ENCODE assay signal across 1 cellular context in genomic region chr4:24472514-24473308, GRCh38.
A peak's percentile ranks its signal among the peaks of the same experiment; 100 is the strongest.
TF ChIP-seq lines count a peak whose summit lies in the region.

No MANE protein-coding gene starts in this region.

TF ChIP-seq in HepG2, 621 proteins besides CTCF, POLR2A, EP300 and RAD21 (continued from another document and continues in another):
- TF ChIP-seq ZNF382 (CRISPR knock-in tag; IDR thresholded peaks at IDR 0.05; ENCODE audit: borderline replicate concordance) = no peak
- TF ChIP-seq ZKSCAN1 (IDR thresholded peaks at IDR 0.05; ENCODE audit: low read length) = no peak
- TF ChIP-seq, protein P1, sequence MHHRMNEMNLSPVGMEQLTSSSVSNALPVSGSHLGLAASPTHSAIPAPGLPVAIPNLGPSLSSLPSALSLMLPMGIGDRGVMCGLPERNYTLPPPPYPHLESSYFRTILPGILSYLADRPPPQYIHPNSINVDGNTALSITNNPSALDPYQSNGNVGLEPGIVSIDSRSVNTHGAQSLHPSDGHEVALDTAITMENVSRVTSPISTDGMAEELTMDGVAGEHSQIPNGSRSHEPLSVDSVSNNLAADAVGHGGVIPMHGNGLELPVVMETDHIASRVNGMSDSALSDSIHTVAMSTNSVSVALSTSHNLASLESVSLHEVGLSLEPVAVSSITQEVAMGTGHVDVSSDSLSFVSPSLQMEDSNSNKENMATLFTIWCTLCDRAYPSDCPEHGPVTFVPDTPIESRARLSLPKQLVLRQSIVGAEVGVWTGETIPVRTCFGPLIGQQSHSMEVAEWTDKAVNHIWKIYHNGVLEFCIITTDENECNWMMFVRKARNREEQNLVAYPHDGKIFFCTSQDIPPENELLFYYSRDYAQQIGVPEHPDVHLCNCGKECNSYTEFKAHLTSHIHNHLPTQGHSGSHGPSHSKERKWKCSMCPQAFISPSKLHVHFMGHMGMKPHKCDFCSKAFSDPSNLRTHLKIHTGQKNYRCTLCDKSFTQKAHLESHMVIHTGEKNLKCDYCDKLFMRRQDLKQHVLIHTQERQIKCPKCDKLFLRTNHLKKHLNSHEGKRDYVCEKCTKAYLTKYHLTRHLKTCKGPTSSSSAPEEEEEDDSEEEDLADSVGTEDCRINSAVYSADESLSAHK (CRISPR knock-in tag; IDR thresholded peaks at IDR 0.05; ENCODE audit: borderline replicate concordance) = no peak
- no peak for TF ChIP-seq ZBTB25 (CRISPR knock-in tag; IDR thresholded peaks at IDR 0.05)
- TF ChIP-seq, protein P2, sequence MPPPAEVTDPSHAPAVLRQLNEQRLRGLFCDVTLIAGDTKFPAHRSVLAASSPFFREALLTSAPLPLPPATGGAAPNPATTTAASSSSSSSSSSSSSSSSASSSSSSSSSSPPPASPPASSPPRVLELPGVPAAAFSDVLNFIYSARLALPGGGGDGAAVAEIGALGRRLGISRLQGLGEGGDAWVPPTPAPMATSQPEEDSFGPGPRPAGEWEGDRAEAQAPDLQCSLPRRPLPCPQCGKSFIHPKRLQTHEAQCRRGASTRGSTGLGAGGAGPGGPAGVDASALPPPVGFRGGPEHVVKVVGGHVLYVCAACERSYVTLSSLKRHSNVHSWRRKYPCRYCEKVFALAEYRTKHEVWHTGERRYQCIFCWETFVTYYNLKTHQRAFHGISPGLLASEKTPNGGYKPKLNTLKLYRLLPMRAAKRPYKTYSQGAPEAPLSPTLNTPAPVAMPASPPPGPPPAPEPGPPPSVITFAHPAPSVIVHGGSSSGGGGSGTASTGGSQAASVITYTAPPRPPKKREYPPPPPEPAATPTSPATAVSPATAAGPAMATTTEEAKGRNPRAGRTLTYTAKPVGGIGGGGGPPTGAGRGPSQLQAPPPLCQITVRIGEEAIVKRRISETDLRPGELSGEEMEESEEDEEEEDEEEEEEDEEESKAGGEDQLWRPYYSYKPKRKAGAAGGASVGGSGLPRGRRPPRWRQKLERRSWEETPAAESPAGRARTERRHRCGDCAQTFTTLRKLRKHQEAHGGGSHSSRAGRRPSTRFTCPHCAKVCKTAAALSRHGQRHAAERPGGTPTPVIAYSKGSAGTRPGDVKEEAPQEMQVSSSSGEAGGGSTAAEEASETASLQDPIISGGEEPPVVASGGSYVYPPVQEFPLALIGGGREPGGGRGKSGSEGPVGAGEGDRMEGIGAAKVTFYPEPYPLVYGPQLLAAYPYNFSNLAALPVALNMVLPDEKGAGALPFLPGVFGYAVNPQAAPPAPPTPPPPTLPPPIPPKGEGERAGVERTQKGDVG (CRISPR knock-in tag; IDR thresholded peaks at IDR 0.05; ENCODE audit: borderline replicate concordance) = no peak
- TF ChIP-seq, protein P3, sequence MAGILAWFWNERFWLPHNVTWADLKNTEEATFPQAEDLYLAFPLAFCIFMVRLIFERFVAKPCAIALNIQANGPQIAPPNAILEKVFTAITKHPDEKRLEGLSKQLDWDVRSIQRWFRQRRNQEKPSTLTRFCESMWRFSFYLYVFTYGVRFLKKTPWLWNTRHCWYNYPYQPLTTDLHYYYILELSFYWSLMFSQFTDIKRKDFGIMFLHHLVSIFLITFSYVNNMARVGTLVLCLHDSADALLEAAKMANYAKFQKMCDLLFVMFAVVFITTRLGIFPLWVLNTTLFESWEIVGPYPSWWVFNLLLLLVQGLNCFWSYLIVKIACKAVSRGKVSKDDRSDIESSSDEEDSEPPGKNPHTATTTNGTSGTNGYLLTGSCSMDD (CRISPR knock-in tag; IDR thresholded peaks at IDR 0.05) = no peak
- TF ChIP-seq YY1 (IDR thresholded peaks at IDR 0.05; ENCODE audit: insufficient read depth, insufficient replicate concordance, low read depth, low read length) = no peak
- TF ChIP-seq KMT2A (CRISPR knock-in tag; IDR thresholded peaks at IDR 0.05) = 0 out of 2 replicates have a peak, but pooled peaks have one; percentile 12
- no peak for TF ChIP-seq ZNF737 (CRISPR knock-in tag; IDR thresholded peaks at IDR 0.05; ENCODE audit: borderline replicate concordance)
- no peak; the same call in 1 of the 2 replicates for TF ChIP-seq KDM5B (CRISPR knock-in tag; IDR thresholded peaks at IDR 0.05; ENCODE audit: borderline replicate concordance)
- TF ChIP-seq IKZF5 (CRISPR knock-in tag; IDR thresholded peaks at IDR 0.05) = no peak
- no peak for TF ChIP-seq ZNF841 (CRISPR knock-in tag; IDR thresholded peaks at IDR 0.05; ENCODE audit: borderline replicate concordance)
- no peak for TF ChIP-seq KLF15 (CRISPR knock-in tag; IDR thresholded peaks at IDR 0.05; ENCODE audit: borderline replicate concordance)
- no peak for TF ChIP-seq ZNF839 (CRISPR knock-in tag; IDR thresholded peaks at IDR 0.05; ENCODE audit: borderline replicate concordance)
- TF ChIP-seq LRRFIP1 (CRISPR knock-in tag; conservative IDR thresholded peaks at IDR 0.05) = no peak
- TF ChIP-seq NFATC3 (CRISPR knock-in tag; IDR thresholded peaks at IDR 0.05) = no peak
- TF ChIP-seq ZNF468 (CRISPR knock-in tag; IDR thresholded peaks at IDR 0.05) = 0 out of 2 replicates have a peak, but pooled peaks have one; percentile 23
- TF ChIP-seq MTF2 (CRISPR knock-in tag; IDR thresholded peaks at IDR 0.05; ENCODE audit: borderline replicate concordance) = peak; percentile 68
- TF ChIP-seq ZNF143 (CRISPR knock-in tag; IDR thresholded peaks at IDR 0.05) = no peak
- no peak for TF ChIP-seq TFE3 (CRISPR knock-in tag; IDR thresholded peaks at IDR 0.05)
- no peak for TF ChIP-seq WIZ (CRISPR knock-in tag; IDR thresholded peaks at IDR 0.05)
- no peak for TF ChIP-seq ZBTB7A (CRISPR knock-in tag; IDR thresholded peaks at IDR 0.05)
- TF ChIP-seq, protein P4, sequence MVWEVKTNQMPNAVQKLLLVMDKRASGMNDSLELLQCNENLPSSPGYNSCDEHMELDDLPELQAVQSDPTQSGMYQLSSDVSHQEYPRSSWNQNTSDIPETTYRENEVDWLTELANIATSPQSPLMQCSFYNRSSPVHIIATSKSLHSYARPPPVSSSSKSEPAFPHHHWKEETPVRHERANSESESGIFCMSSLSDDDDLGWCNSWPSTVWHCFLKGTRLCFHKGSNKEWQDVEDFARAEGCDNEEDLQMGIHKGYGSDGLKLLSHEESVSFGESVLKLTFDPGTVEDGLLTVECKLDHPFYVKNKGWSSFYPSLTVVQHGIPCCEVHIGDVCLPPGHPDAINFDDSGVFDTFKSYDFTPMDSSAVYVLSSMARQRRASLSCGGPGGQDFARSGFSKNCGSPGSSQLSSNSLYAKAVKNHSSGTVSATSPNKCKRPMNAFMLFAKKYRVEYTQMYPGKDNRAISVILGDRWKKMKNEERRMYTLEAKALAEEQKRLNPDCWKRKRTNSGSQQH (CRISPR knock-in tag; IDR thresholded peaks at IDR 0.05; ENCODE audit: low read depth) = no peak
- TF ChIP-seq PCBP2 (optimal IDR thresholded peaks at IDR 0.05; ENCODE audit: low read depth, low read length, poor library complexity, severe bottlenecking) = no peak
- no peak for TF ChIP-seq ZFP1 (CRISPR knock-in tag; IDR thresholded peaks at IDR 0.05)
- TF ChIP-seq SMC3 (IDR thresholded peaks at IDR 0.05; ENCODE audit: low read length) = no peak
- TF ChIP-seq PAX8 (CRISPR knock-in tag; IDR thresholded peaks at IDR 0.05; ENCODE audit: borderline replicate concordance) = no peak
- peak; percentile 87 for TF ChIP-seq ZBTB14 (CRISPR knock-in tag; IDR thresholded peaks at IDR 0.05)
- TF ChIP-seq EED (CRISPR knock-in tag; IDR thresholded peaks at IDR 0.05) = no peak
- TF ChIP-seq, protein P5, sequence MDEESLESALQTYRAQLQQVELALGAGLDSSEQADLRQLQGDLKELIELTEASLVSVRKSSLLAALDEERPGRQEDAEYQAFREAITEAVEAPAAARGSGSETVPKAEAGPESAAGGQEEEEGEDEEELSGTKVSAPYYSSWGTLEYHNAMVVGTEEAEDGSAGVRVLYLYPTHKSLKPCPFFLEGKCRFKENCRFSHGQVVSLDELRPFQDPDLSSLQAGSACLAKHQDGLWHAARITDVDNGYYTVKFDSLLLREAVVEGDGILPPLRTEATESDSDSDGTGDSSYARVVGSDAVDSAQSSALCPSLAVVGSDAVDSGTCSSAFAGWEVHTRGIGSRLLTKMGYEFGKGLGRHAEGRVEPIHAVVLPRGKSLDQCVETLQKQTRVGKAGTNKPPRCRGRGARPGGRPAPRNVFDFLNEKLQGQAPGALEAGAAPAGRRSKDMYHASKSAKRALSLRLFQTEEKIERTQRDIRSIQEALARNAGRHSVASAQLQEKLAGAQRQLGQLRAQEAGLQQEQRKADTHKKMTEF (CRISPR knock-in tag; IDR thresholded peaks at IDR 0.05) = no peak
- TF ChIP-seq NFE2L2 (IDR thresholded peaks at IDR 0.05; ENCODE audit: low read length) = no peak
- no peak for TF ChIP-seq ZNF780A (CRISPR knock-in tag; IDR thresholded peaks at IDR 0.05)
- no peak for TF ChIP-seq TMF1 (CRISPR knock-in tag; IDR thresholded peaks at IDR 0.05; ENCODE audit: low read depth)
- TF ChIP-seq ONECUT2 (CRISPR knock-in tag; IDR thresholded peaks at IDR 0.05) = no peak
- TF ChIP-seq ATF7-NPFF (CRISPR knock-in tag; IDR thresholded peaks at IDR 0.05; ENCODE audit: low read depth) = no peak
- TF ChIP-seq HMGA1 (CRISPR knock-in tag; conservative IDR thresholded peaks at IDR 0.05) = no peak
- no peak for TF ChIP-seq ZNF260 (CRISPR knock-in tag; IDR thresholded peaks at IDR 0.05; ENCODE audit: borderline replicate concordance, low read depth)
- no peak for TF ChIP-seq NFE2L1 (CRISPR knock-in tag; IDR thresholded peaks at IDR 0.05; ENCODE audit: borderline replicate concordance)
- TF ChIP-seq NCOA2 (CRISPR knock-in tag; IDR thresholded peaks at IDR 0.05) = no peak
- TF ChIP-seq ZNF790 (CRISPR knock-in tag; IDR thresholded peaks at IDR 0.05; ENCODE audit: borderline replicate concordance) = no peak
- no peak for TF ChIP-seq SOX6 (IDR thresholded peaks at IDR 0.05)
- no peak for TF ChIP-seq SOX6 (CRISPR knock-in tag; IDR thresholded peaks at IDR 0.05)
- TF ChIP-seq USF2 (IDR thresholded peaks at IDR 0.05; ENCODE audit: low read depth, low read length) = peak; percentile 66; the same call in 1 of the 2 replicates
- peak; percentile 69; the same call in 1 of the 2 replicates for TF ChIP-seq USF2 (CRISPR knock-in tag; IDR thresholded peaks at IDR 0.05; ENCODE audit: borderline replicate concordance)
- TF ChIP-seq RFX1 (IDR thresholded peaks at IDR 0.05) = no peak
